Comparison of ENCODE assay signal across 9 cellular contexts in the genomic region with DNA sequence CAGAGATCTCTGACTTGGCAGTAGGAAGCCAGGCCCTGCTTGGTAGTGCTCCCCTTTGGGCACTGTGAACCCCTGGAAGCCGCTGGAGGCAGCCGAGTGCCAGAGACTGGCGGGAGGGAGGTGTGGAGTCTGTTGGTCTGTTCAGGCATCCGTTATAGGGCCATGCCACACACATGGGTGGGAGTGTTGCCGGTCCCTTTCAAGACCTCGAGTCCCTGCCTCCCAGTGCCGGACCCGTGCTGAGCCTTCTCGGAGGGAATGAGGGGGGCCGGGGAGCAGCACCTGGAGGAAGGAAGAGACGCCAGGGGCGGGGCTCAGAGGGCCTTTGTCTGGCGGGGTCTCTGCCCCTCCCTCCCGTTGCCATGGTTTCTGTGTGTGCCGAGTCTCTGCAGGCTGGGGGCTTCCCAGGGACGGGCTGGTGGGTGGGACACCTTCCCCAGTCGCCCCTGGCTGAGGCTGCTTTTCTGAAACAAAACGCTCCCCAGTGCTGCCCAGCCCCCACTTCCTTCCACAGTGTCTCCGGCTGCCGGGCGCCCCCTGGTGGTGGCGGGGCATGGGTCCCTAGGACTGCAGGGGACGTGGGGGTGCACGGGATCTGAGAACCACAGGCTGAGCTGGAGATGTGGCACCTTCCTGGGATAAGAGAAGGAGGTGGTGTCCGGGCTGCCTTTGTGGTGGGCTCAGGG. TPM values are rescaled to one million over a fixed set of nuclear protein-coding genes. Genes with fewer than 3 reads are reported as not detected.
A peak's percentile ranks its signal among the peaks of the same experiment; 100 is the strongest.
DNase-seq lines count a peak whose midpoint lies in the region; ATAC-seq and TF ChIP-seq lines count a peak whose summit lies in the region.
"Had no signal": no experiment of that assay in that cellular context is flagged by ENCODE, and none has a peak within 500 bp of the region (broad histone marks: within the 10 kb centered on the region; RNA-seq: fewer than 3 reads in every experiment).

No MANE protein-coding gene starts in this region.

- ATAC-seq in GM21423 (IDR thresholded peaks at IDR 0.05; ENCODE audit: unreplicated experiment): peak; percentile 63

- TF ChIP-seq EP300 in Ishikawa (IDR thresholded peaks at IDR 0.05; ENCODE audit: borderline replicate concordance): 0 out of 2 replicates have a peak, but pooled peaks have one; percentile 10

- peak overlapping the region; percentile 72 for H3K27ac ChIP-seq in SJCRH30
- H3K27ac ChIP-seq in subcutaneous abdominal adipose tissue (ENCODE audit: low read depth, low read length): peak overlapping the region; percentile 92

- H3K4me3 ChIP-seq in SJCRH30 (peak overlapping the region; percentile 51), subcutaneous abdominal adipose tissue (ENCODE audit: low read depth in 1 of 5, low read length in 5 of 5) (peak overlapping the region; percentile 5 to 64 (median 51))

- peak; percentile 95 for DNase-seq in D341Med (ENCODE audit: low spot score)
- peak in 1 of 2 experiments; percentile 93 for DNase-seq in SJCRH30
- DNase-seq in activated gamma-delta T cell treated with anti-CD3 and anti-CD28 coated beads, Interleukin-2, amount 50 U/mL, for 16 hours (ENCODE audit: low read depth): peak; percentile 98
- DNase-seq in foreskin melanocyte: peak; percentile 78
- DNase-seq in nucleus accumbens (lab: John Stamatoyannopoulos, UW): peak in 53 of 56 donors; percentile 34 to 95 (median 74)

- H3K9me3 ChIP-seq in SJCRH30 (replicated peaks) (no peaks in the 10 kb centered on the region), subcutaneous abdominal adipose tissue (ENCODE audit: control insufficient read depth in 5 of 5, low read length in 5 of 5) (no peaks in the 10 kb centered on the region)

- no peaks in the 10 kb centered on the region for H3K27me3 ChIP-seq in SJCRH30
- H3K27me3 ChIP-seq in subcutaneous abdominal adipose tissue (ENCODE audit: control insufficient read depth in 5 of 5, insufficient read depth in 4 of 5, low read length in 5 of 5): no peaks in the 10 kb centered on the region

- no peaks in the 10 kb centered on the region for H3K36me3 ChIP-seq in SJCRH30
- H3K36me3 ChIP-seq in subcutaneous abdominal adipose tissue (ENCODE audit: control insufficient read depth in 5 of 5, insufficient read depth in 5 of 5, low read length in 5 of 5): peaks cover 0 to 34% (median 21%) of the 10 kb centered on the region in 5 donors

- peak; percentile 87 for TF ChIP-seq RAD21 in Ishikawa (IDR thresholded peaks at IDR 0.05; ENCODE audit: low read depth)

- H3K4me1 ChIP-seq in SJCRH30: peaks cover 9% of the 10 kb centered on the region
- peaks cover 42 to 98% (median 96%) of the 10 kb centered on the region in 5 donors for H3K4me1 ChIP-seq in subcutaneous abdominal adipose tissue (ENCODE audit: control insufficient read depth in 5 of 5, insufficient read depth in 5 of 5, low read length in 5 of 5)

- H3K9ac ChIP-seq in subcutaneous abdominal adipose tissue (ENCODE audit: low read length in 5 of 5): peak overlapping the region; percentile 43 to 84 (median 63)

TF ChIP-seq in Ishikawa, 13 proteins besides CTCF, POLR2A, EP300 and RAD21:
- no peak for TF ChIP-seq TEAD4 (IDR thresholded peaks at IDR 0.05)
- TF ChIP-seq, protein P1, sequence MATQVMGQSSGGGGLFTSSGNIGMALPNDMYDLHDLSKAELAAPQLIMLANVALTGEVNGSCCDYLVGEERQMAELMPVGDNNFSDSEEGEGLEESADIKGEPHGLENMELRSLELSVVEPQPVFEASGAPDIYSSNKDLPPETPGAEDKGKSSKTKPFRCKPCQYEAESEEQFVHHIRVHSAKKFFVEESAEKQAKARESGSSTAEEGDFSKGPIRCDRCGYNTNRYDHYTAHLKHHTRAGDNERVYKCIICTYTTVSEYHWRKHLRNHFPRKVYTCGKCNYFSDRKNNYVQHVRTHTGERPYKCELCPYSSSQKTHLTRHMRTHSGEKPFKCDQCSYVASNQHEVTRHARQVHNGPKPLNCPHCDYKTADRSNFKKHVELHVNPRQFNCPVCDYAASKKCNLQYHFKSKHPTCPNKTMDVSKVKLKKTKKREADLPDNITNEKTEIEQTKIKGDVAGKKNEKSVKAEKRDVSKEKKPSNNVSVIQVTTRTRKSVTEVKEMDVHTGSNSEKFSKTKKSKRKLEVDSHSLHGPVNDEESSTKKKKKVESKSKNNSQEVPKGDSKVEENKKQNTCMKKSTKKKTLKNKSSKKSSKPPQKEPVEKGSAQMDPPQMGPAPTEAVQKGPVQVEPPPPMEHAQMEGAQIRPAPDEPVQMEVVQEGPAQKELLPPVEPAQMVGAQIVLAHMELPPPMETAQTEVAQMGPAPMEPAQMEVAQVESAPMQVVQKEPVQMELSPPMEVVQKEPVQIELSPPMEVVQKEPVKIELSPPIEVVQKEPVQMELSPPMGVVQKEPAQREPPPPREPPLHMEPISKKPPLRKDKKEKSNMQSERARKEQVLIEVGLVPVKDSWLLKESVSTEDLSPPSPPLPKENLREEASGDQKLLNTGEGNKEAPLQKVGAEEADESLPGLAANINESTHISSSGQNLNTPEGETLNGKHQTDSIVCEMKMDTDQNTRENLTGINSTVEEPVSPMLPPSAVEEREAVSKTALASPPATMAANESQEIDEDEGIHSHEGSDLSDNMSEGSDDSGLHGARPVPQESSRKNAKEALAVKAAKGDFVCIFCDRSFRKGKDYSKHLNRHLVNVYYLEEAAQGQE (IDR thresholded peaks at IDR 0.05; ENCODE audit: low read depth): no peak
- TF ChIP-seq NFIC (IDR thresholded peaks at IDR 0.05): no peak
- TF ChIP-seq, protein P2, sequence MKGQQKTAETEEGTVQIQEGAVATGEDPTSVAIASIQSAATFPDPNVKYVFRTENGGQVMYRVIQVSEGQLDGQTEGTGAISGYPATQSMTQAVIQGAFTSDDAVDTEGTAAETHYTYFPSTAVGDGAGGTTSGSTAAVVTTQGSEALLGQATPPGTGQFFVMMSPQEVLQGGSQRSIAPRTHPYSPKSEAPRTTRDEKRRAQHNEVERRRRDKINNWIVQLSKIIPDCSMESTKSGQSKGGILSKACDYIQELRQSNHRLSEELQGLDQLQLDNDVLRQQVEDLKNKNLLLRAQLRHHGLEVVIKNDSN (IDR thresholded peaks at IDR 0.05): no peak
- TF ChIP-seq YY1 (IDR thresholded peaks at IDR 0.05; ENCODE audit: low read depth): peak; percentile 56; the same call in 1 of the 2 replicates
- TF ChIP-seq TCF12 (IDR thresholded peaks at IDR 0.05; ENCODE audit: low read depth): peak; percentile 46
- TF ChIP-seq FOXM1 (IDR thresholded peaks at IDR 0.05; ENCODE audit: borderline replicate concordance, low read depth): no peak
- TF ChIP-seq, protein P3, sequence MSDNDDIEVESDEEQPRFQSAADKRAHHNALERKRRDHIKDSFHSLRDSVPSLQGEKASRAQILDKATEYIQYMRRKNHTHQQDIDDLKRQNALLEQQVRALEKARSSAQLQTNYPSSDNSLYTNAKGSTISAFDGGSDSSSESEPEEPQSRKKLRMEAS (IDR thresholded peaks at IDR 0.05): peak; percentile 25
- TF ChIP-seq CEBPB (IDR thresholded peaks at IDR 0.05): no peak

RNA-seq across cellular contexts. Expression of a gene that starts 10.0 kb away (rescaled TPM):
- total RNA-seq in SJCRH30 (2014; rRNA removed; shearing (Covaris generic)): 63.8 and 64.7 TPM in 2 replicates

RNA-seq across cellular contexts. Expression of a gene that starts 23.0 kb away (rescaled TPM):
- total RNA-seq in SJCRH30 (2014; rRNA removed; shearing (Covaris generic)): 3.3 and 4.8 TPM in 2 replicates

RNA-seq across cellular contexts. Expression of a gene that starts 32.9 kb away (rescaled TPM):
- total RNA-seq in SJCRH30 (2014; rRNA removed; shearing (Covaris generic)): not detected in 2 replicates
- total RNA-seq: subcutaneous adipose tissue had no signal

RNA-seq across cellular contexts. Expression of a gene that starts 40.9 kb away (rescaled TPM):
- 1.4 and 2.9 TPM in 2 replicates for total RNA-seq in SJCRH30 (2014; rRNA removed; shearing (Covaris generic))
- total RNA-seq: subcutaneous adipose tissue had no signal

RNA-seq across cellular contexts. Expression of a gene that starts 46.3 kb away (rescaled TPM):
- total RNA-seq in SJCRH30 (2014; rRNA removed; shearing (Covaris generic)): 85.3 and 98.8 TPM in 2 replicates
